In genomic region chr12:25415004-25415403, GRCh38 we compare ENCODE assay signal across 3 cellular contexts.
"Had no signal": no experiment of that assay in that cellular context is flagged by ENCODE, and none has a peak within 500 bp of the region (broad histone marks: within the 10 kb centered on the region; RNA-seq: fewer than 3 reads in every experiment).

No MANE protein-coding gene starts in this region.

- ATAC-seq: GM12878 had no signal

- DNase-seq: GDM1, GF-D8 had no signal

- H3K4me3 ChIP-seq: GM12878 had no signal
